8 cellular contexts compared by ENCODE assay signal in genomic region chr17:16214190-16215001, GRCh38. TPM values are rescaled to one million over a fixed set of nuclear protein-coding genes. Genes with fewer than 3 reads are reported as not detected.
A peak's percentile ranks its signal among the peaks of the same experiment; 100 is the strongest.
DNase-seq lines count a peak whose midpoint lies in the region; ATAC-seq and TF ChIP-seq lines count a peak whose summit lies in the region.

No MANE protein-coding gene starts in this region.

- peak overlapping the region; percentile 86 to 92 for H3K27ac Mint-ChIP-seq in T-cell

- H2AFZ ChIP-seq in fibroblast of lung (ENCODE audit: low read length) = no peak overlapping the region
- H2AFZ ChIP-seq in parathyroid adenoma = peak overlapping the region; percentile 90

- peak overlapping the region; percentile 74 for H3K27ac ChIP-seq in fibroblast of lung (ENCODE audit: insufficient read depth, low read length)
- peak overlapping the region; percentile 85 for H3K27ac ChIP-seq in parathyroid adenoma

- CTCF ChIA-PET in T-cell (lab: Charles Lee) = interaction anchor here (0.5 to 0.9 kb wide), 2 partner anchors 125 to 224 kb away, joined by 3 to 4 read pairs; no protein-coding TSS in a partner anchor

- H3K4me3 Mint-ChIP-seq in T-cell = peak overlapping the region; percentile 88 to 94 (median 89)

- no peaks in the 10 kb centered on the region for H3K36me3 Mint-ChIP-seq in T-cell

- TF ChIP-seq CTCF in AG10803 (conservative IDR thresholded peaks at IDR 0.05; ENCODE audit: low read length) (no peak), fibroblast of lung (conservative IDR thresholded peaks at IDR 0.05 in 1 of 2, IDR thresholded peaks at IDR 0.05 in 1 of 2; ENCODE audit: low read depth in 1 of 2, low read length in 2 of 2) (no peak), parathyroid adenoma (IDR thresholded peaks at IDR 0.05) (no peak)

- peaks cover 15% of the 10 kb centered on the region for H3K4me1 ChIP-seq in HAP-1
- peaks cover 3% of the 10 kb centered on the region for H3K4me1 ChIP-seq in fibroblast of lung (ENCODE audit: control insufficient read depth, extremely low read depth, insufficient read depth, low read length)
- no peaks in the 10 kb centered on the region for H3K4me1 ChIP-seq in parathyroid adenoma

- H3K27me3 Mint-ChIP-seq in T-cell = no peaks in the 10 kb centered on the region

- peak; percentile 17 for DNase-seq in AG10803 (ENCODE audit: low read depth)
- peak in 1 of 2 experiments; percentile 28 for DNase-seq in HAP-1 (ENCODE audit: low spot score in 2 of 2)
- DNase-seq in T-cell = peak in 3 of 34 experiments; percentile 1 to 7 (median 3)
- peak in 1 of 2 donors; percentile 25 for DNase-seq in fibroblast of lung (ENCODE audit: low read depth in 2 of 2)
- no peak for DNase-seq in effector CD8-positive, alpha-beta T cell (lab: John Stamatoyannopoulos, UW)
- DNase-seq in KG1 (lab: John Stamatoyannopoulos, UW) = no peak

- no peaks in the 10 kb centered on the region for H3K9me3 Mint-ChIP-seq in T-cell

- ATAC-seq in T-cell (replicated peaks in 1 of 4) (peak in 1 of 4 experiments; percentile 18), GM19463 (IDR thresholded peaks at IDR 0.05; ENCODE audit: unreplicated experiment) (no peak)

- H3K9me3 ChIP-seq in HAP-1 = no peaks in the 10 kb centered on the region
- no peaks in the 10 kb centered on the region for H3K9me3 ChIP-seq in fibroblast of lung (ENCODE audit: control insufficient read depth, insufficient read depth, low read depth, low read length)
- no peaks in the 10 kb centered on the region for H3K9me3 ChIP-seq in parathyroid adenoma (ENCODE audit: control insufficient read depth, low read length)

- H3K36me3 ChIP-seq in HAP-1 (replicated peaks) (no peaks in the 10 kb centered on the region; the same call in none of the 2 replicates), fibroblast of lung (ENCODE audit: control insufficient read depth, insufficient read depth, low read length) (peaks cover 1% of the 10 kb centered on the region), parathyroid adenoma (ENCODE audit: control insufficient read depth, insufficient read depth, low read length) (no peaks in the 10 kb centered on the region)

- H3K4me1 Mint-ChIP-seq in T-cell = peaks cover 49 to 60% (median 55%) of the 10 kb centered on the region in 3 donors

- no peaks in the 10 kb centered on the region for H4K20me1 ChIP-seq in fibroblast of lung (ENCODE audit: control insufficient read depth, extremely low read depth, insufficient read depth, low read length)

- H3K4me2 ChIP-seq in fibroblast of lung (ENCODE audit: extremely low read depth, insufficient read depth, low read length) = peak overlapping the region; percentile 87
- peak overlapping the region; percentile 98 for H3K4me2 ChIP-seq in parathyroid adenoma (ENCODE audit: low read length)

- H3K9ac ChIP-seq in fibroblast of lung (ENCODE audit: insufficient read depth, low read length) (peak overlapping the region; percentile 87), parathyroid adenoma (peak overlapping the region; percentile 85)

- H3K27me3 ChIP-seq in HAP-1 (ENCODE audit: low read depth) (no peaks in the 10 kb centered on the region), fibroblast of lung (ENCODE audit: control insufficient read depth, insufficient read depth, low read length) (no peaks in the 10 kb centered on the region), parathyroid adenoma (ENCODE audit: control insufficient read depth, insufficient read depth, low read length) (no peaks in the 10 kb centered on the region)

- POLR2A ChIA-PET in T-cell (lab: Charles Lee) = interaction anchor here in 1 of 2 donors (0.5 to 0.6 kb wide), 2 partner anchors 9 to 168 kb away, joined by 3 to 5 read pairs; no protein-coding TSS in a partner anchor

- peak overlapping the region; percentile 82 for H3K4me3 ChIP-seq in AG10803 (ENCODE audit: low read length)
- H3K4me3 ChIP-seq in HAP-1 = peak overlapping the region; percentile 92
- peak overlapping the region; percentile 58 to 99 (median 78) for H3K4me3 ChIP-seq in fibroblast of lung (replicated peaks in 1 of 4; ENCODE audit: control extremely low read depth in 1 of 4, insufficient read depth in 1 of 4, low read depth in 3 of 4, low read length in 4 of 4)
- H3K4me3 ChIP-seq in parathyroid adenoma (ENCODE audit: low read depth, low read length) = peak overlapping the region; percentile 90

- in situ Hi-C loops in HAP-1 (cut with MboI; ENCODE audit: low sequenced_read_pairs) = no loop called here

- peaks cover 74% of the 10 kb centered on the region for H3K79me2 ChIP-seq in fibroblast of lung (ENCODE audit: control insufficient read depth, insufficient read depth, low read length)
- peaks cover 47% of the 10 kb centered on the region for H3K79me2 ChIP-seq in parathyroid adenoma

RNA-seq across cellular contexts. Expression of gene NCOR1, which starts 0.9 kb away (rescaled TPM):
- total RNA-seq in T-cell (100 to 1,000 TPM; 134 to 173 (median 152) TPM), fibroblast of lung (63.2 and 106 TPM in 2 replicates)
- 67.6 and 92.8 TPM in 2 replicates for polyA plus RNA-seq in fibroblast of lung
- polyA plus RNA-seq in fibroblast of lung (2012) = 53.3 and 58.1 TPM in 2 replicates
- 133 and 215 TPM in 2 replicates for polyA minus RNA-seq in fibroblast of lung (ENCODE audit: low replicate concordance)

RNA-seq across cellular contexts. Expression of gene PIGL, which starts 2.6 kb away (rescaled TPM):
- 10 to 100 TPM; 53.9 to 90.2 (median 82.7) TPM for total RNA-seq in T-cell
- 14.4 and 19.3 TPM in 2 replicates for total RNA-seq in fibroblast of lung
- 12.6 and 16.4 TPM in 2 replicates for polyA plus RNA-seq in fibroblast of lung
- 9.0 and 10.5 TPM in 2 replicates for polyA plus RNA-seq in fibroblast of lung (2012)
- polyA minus RNA-seq in fibroblast of lung (ENCODE audit: low replicate concordance) = 16.2 and 20.8 TPM in 2 replicates
